8 cellular contexts compared by ENCODE assay signal in genomic region chr18:7671105-7671504, GRCh38.
"Had no signal": no experiment of that assay in that cellular context is flagged by ENCODE, and none has a peak within 500 bp of the region (broad histone marks: within the 10 kb centered on the region; RNA-seq: fewer than 3 reads in every experiment).

No MANE protein-coding gene starts in this region.

- H3K9ac ChIP-seq: KMS-11 had no signal

- H3K27ac Mint-ChIP-seq: IgD-negative memory B cell had no signal

- H3K4me3 Mint-ChIP-seq: IgD-negative memory B cell had no signal

- H3K27ac ChIP-seq: HL-60, KMS-11 had no signal

- ATAC-seq: HepG2, K562 had no signal

- H3K4me2 ChIP-seq: KMS-11 had no signal

- H3K36me3 Mint-ChIP-seq: IgD-negative memory B cell had no signal

- H3K4me3 ChIP-seq: K562 had no signal

- H3K4me1 Mint-ChIP-seq: IgD-negative memory B cell had no signal

- DNase-seq: IMR-90, KBM-7, KG1 had no signal
